8 cellular contexts compared by ENCODE assay signal in the genomic region with DNA sequence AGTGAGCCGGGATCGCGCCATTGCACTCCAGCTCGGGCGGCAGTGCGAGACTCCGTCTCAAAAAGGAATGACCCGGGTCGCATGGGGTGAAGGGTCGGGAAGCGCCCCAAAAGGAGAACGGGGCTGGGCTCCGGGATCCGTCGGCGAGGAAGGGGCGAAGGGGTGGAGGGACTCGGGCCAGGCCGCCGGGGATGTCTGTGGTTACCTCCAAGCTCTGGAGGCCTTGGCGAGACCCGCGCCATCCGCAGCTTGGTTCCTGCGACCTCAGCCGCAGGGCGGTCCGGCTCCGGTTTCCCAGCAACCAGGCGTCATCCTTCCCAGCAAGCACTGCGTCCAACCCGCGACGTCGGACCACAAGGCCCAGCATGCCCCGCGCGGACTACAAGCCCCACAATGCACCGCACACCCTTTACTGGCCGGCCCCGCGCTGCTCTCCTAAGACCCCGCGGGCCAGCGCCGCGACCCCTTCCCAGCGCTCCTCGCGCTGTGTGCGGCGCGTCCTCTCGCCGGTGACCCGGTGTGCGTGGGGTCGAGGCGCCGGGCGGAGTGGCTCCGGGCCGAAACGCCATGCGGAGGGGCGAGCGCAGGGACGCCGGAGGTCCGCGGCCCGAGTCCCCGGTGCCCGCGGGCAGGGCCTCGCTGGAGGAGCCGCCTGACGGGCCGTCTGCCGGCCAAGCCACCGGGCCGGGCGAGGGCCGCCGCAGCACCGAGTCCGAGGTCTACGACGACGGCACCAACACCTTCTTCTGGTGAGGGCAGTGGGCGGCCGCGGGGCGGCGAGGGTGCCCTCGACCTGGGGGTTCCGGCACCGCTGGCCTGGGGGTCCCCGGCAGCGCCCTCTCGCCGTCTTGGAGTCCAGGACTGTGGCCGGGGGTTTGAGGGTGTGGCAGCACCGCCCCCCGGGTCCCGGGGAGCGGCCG. TPM values are rescaled to one million over a fixed set of nuclear protein-coding genes. Genes with fewer than 3 reads are reported as not detected.
DNase-seq lines count a peak whose midpoint lies in the region; ATAC-seq and TF ChIP-seq lines count a peak whose summit lies in the region.

A gene (plus strand): TSS at position 391 of the 920 bp plus-strand sequence. CDS start 177 bp downstream, at position 568.

- H3K4me1 ChIP-seq in adipocyte (ENCODE audit: control insufficient read depth, insufficient read depth, low read length) (peaks cover 20% of the 10 kb centered on the region), heart right ventricle (peaks cover 17 to 45% (median 32%) of the 10 kb centered on the region in 9 donors), upper lobe of right lung (peaks cover 31% of the 10 kb centered on the region)

- DNase-seq in NCI-H1436 (lab: John Stamatoyannopoulos, UW) (peak; percentile 88), T follicular helper cell (ENCODE audit: low read depth) (peak; percentile 91), adipocyte (ENCODE audit: low read depth) (peak; percentile 99), heart right ventricle (peak; percentile 95 to 97), posterior vena cava (ENCODE audit: low spot score) (peak; percentile 99), upper lobe of right lung (peak; percentile 98)

- H3K36me3 ChIP-seq in adipocyte (ENCODE audit: control insufficient read depth, insufficient read depth, low read length, severe bottlenecking) (peaks cover 10% of the 10 kb centered on the region), heart right ventricle (peaks cover 0 to 28% (median 3%) of the 10 kb centered on the region in 9 donors), upper lobe of right lung (peaks cover 18% of the 10 kb centered on the region)

- peak within 1 kb of the TSS; percentile 95 for H3K9ac ChIP-seq in adipocyte (ENCODE audit: low read length)

- H3K9me3 ChIP-seq in adipocyte (ENCODE audit: control insufficient read depth, low read length) (no peaks in the 10 kb centered on the region), heart right ventricle (no peaks in the 10 kb centered on the region), upper lobe of right lung (no peaks in the 10 kb centered on the region)

- ATAC-seq in HG02798 (IDR thresholded peaks at IDR 0.05; ENCODE audit: poor library complexity, unreplicated experiment) (peak; percentile 81), heart right ventricle (peak; percentile 90 to 94 (median 92)), upper lobe of right lung (peak; percentile 91)

- TF ChIP-seq CTCF in GM12875 (IDR thresholded peaks at IDR 0.05; ENCODE audit: borderline replicate concordance, insufficient read depth, low read depth, low read length) (0 out of 2 replicates have a peak, but pooled peaks have one; percentile 3), heart right ventricle (IDR thresholded peaks at IDR 0.05) (peak in 1 of 9 donors; percentile 2), upper lobe of right lung (IDR thresholded peaks at IDR 0.05) (no peak)

- no peaks in the 10 kb centered on the region for H3K27me3 ChIP-seq in adipocyte (replicated peaks; ENCODE audit: control insufficient read depth, insufficient read depth, low read length)
- no peaks in the 10 kb centered on the region for H3K27me3 ChIP-seq in heart right ventricle
- H3K27me3 ChIP-seq in upper lobe of right lung, result no peaks in the 10 kb centered on the region

- WGBS in heart right ventricle, 2 donors, result 0 to 1% methylated on average over 108 of the region's 108 CpGs

- intact Hi-C loops in heart right ventricle (cut with DNase I) (loop anchor here in 8 of 10 donors (2.0 to 10.0 kb wide), 11 partner anchors 33 to 148 kb away; a partner anchor contains a TSS), posterior vena cava (cut with DNase I) (no loop called here), upper lobe of right lung (cut with DNase I) (no loop called here)

- peak within 1 kb of the TSS; percentile 85 to 96 (median 90) for H3K27ac ChIP-seq in heart right ventricle
- H3K27ac ChIP-seq in upper lobe of right lung, result peak within 1 kb of the TSS; percentile 94

- H3K4me3 ChIP-seq in GM12875 (ENCODE audit: low read depth, low read length), result peak within 1 kb of the TSS; percentile 90
- peak within 1 kb of the TSS; percentile 89 for H3K4me3 ChIP-seq in adipocyte (ENCODE audit: low read length)
- peak within 1 kb of the TSS; percentile 72 to 100 (median 96) for H3K4me3 ChIP-seq in heart right ventricle
- peak within 1 kb of the TSS; percentile 97 for H3K4me3 ChIP-seq in upper lobe of right lung

RNA-seq across cellular contexts. Expression of the gene that starts here (rescaled TPM):
- total RNA-seq in heart right ventricle (10 to 100 TPM; 16.7 to 37.9 (median 24.8) TPM), posterior vena cava (10 to 100 TPM; 16.3 to 16.7 TPM), upper lobe of right lung (31.1 TPM)
- polyA plus RNA-seq in heart right ventricle, result 10 to 100 TPM; 31.4 to 55.5 TPM

Comparison
In these comparisons a context has a peak if more than half of its experiments do, and no peak if none do; other contexts are left out.
1. Peak in every context shown above with its lines: DNase-seq, ATAC-seq, H3K4me3 ChIP-seq and H3K27ac ChIP-seq.
2. intact Hi-C loops: an anchor here in heart right ventricle (2.0 to 10.0 kb wide); none called in posterior vena cava and upper lobe of right lung.